In the genomic region with DNA sequence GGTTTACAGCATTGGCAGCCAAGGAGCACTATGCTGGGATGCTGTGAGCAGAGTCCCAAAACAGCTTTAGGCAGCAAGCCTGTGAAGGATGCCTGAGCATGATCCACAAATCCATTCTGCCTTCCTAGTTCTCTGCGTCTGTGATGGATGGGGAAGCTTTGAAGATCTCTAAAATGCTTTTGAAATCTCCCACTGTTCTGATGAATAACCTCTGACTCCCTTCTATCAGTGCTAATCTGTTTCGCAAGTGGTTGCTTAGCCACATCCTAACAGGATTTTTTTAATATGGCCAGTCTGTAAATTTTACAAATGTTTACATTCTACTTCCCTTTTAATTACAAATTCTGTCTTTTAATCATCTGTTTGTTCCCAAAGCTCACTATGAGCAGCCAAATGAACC, we compare ENCODE assay signal across 27 cellular contexts.
DNase-seq lines count a peak whose midpoint lies in the region; FAIRE-seq and TF ChIP-seq lines count a peak whose summit lies in the region.
"Had no signal": no experiment of that assay in that cellular context is flagged by ENCODE, and none has a peak within 500 bp of the region (broad histone marks: within the 10 kb centered on the region; RNA-seq: fewer than 3 reads in every experiment).

No MANE protein-coding gene starts in this region.

- DNase-seq in AG10803 (ENCODE audit: low read depth), result peak; percentile 30
- DNase-seq in NCI-H226, result peak; percentile 32
- DNase-seq in mesothelial cell of epicardium (ENCODE audit: low spot score in 2 of 2, unreplicated experiment in 2 of 2), result no peak
- no peak for DNase-seq in activated CD4-positive, alpha-beta memory T cell treated with anti-CD3 and anti-CD28 coated beads, Interleukin-2, amount 10 ng/mL, durations not matched to agents 7 days and 5 days
- no peak for DNase-seq in erythroblast (lab: John Stamatoyannopoulos, UW)
- DNase-seq in NK-92 treated with Interleukin-12 subunit alpha and Interleukin-12 subunit beta, amount 100 ng/mL, for 24 hours (lab: John Stamatoyannopoulos, UW), result no peak
- DNase-seq in transverse colon, result no peak
- DNase-seq: activated CD4-positive, alpha-beta T cell treated with anti-CD3 and anti-CD28 coated beads, Interleukin-2, amount 10 ng/mL, durations not matched to agents 7 days and 5 days; activated CD8-positive, alpha-beta memory T cell treated with anti-CD3 and anti-CD28 coated beads, Interleukin-2, amount 50 U/mL, for 4 hours; body of pancreas; effector memory CD4-positive, alpha-beta T cell; EL; H9; head of caudate nucleus; MM.1S; NCI-H1436 treated with DMSO at 0.1 percent for 48 hours; NCI-H526; nephron progenitor cell; SK-N-SH; stimulated activated naive CD4-positive, alpha-beta T cell; upper lobe of left lung; WERI-Rb-1 had no signal

- peak overlapping the region in 2 of 4 donors; percentile 18 to 44 for H3K27ac ChIP-seq in transverse colon
- H3K27ac ChIP-seq: body of pancreas, prostate gland, upper lobe of left lung, WERI-Rb-1 had no signal

- WGBS in transverse colon (ENCODE audit: low coverage in 1 of 2), 2 donors, result 48 to 80% methylated on average over 1 to 2 of the region's 2 CpGs

- H3K4me1 ChIP-seq in transverse colon, result peaks cover 0 to 7% (median 0%) of the 10 kb centered on the region in 4 donors
- H3K4me1 ChIP-seq: body of pancreas, prostate gland, upper lobe of left lung had no signal

- H3K9me3 Mint-ChIP-seq in mesothelial cell of epicardium, result peaks cover 32% of the 10 kb centered on the region
- peaks cover 2% of the 10 kb centered on the region for H3K9me3 Mint-ChIP-seq in activated CD4-positive, alpha-beta memory T cell treated with anti-CD3 and anti-CD28 coated beads, Interleukin-2, amount 10 ng/mL, durations not matched to agents 7 days and 5 days
- H3K9me3 Mint-ChIP-seq: activated CD4-positive, alpha-beta T cell treated with anti-CD3 and anti-CD28 coated beads, Interleukin-2, amount 10 ng/mL, durations not matched to agents 7 days and 5 days; activated T-helper 17 cell treated with anti-CD3 and anti-CD28 coated beads, Interleukin-2, amount 50 U/mL, for 72 hours had no signal

- intact Hi-C loops in transverse colon (cut with DNase I; ENCODE audit: low total_unique reads), result no loop called here

- H3K27me3 ChIP-seq in transverse colon, result no peaks in the 10 kb centered on the region
- H3K27me3 ChIP-seq: body of pancreas, upper lobe of left lung had no signal

- peaks cover 29% of the 10 kb centered on the region for H3K36me3 Mint-ChIP-seq in mesothelial cell of epicardium
- no peaks in the 10 kb centered on the region for H3K36me3 Mint-ChIP-seq in activated CD4-positive, alpha-beta memory T cell treated with anti-CD3 and anti-CD28 coated beads, Interleukin-2, amount 10 ng/mL, durations not matched to agents 7 days and 5 days (ENCODE audit: low read depth)
- H3K36me3 Mint-ChIP-seq: activated naive CD8-positive, alpha-beta T cell had no signal

- peak; percentile 93 for FAIRE-seq in endometrium (lab: Jason Lieb, UNC)
- FAIRE-seq: A204.1 had no signal

- in situ Hi-C loops in transverse colon (cut with MboI; ENCODE audit: low pct_ligation_motif_present in 1 of 4, low pct_unique_long_range_greater_than_20kb in 1 of 4, low sequenced_read_pairs in 3 of 4), result no loop called here

- TF ChIP-seq POLR2A in erythroblast (IDR thresholded peaks at IDR 0.05; ENCODE audit: low read length) (no peak), transverse colon (IDR thresholded peaks at IDR 0.05) (no peak)

- no peak for TF ChIP-seq CTCF in AG10803 (conservative IDR thresholded peaks at IDR 0.05; ENCODE audit: low read length)
- TF ChIP-seq CTCF in mesothelial cell of epicardium (IDR thresholded peaks at IDR 0.05; ENCODE audit: unreplicated experiment), result no peak
- TF ChIP-seq CTCF in transverse colon (IDR thresholded peaks at IDR 0.05), result no peak

- peak overlapping the region; percentile 84 for H3K27ac Mint-ChIP-seq in mesothelial cell of epicardium
- no peak overlapping the region for H3K27ac Mint-ChIP-seq in activated CD4-positive, alpha-beta memory T cell treated with anti-CD3 and anti-CD28 coated beads, Interleukin-2, amount 10 ng/mL, durations not matched to agents 7 days and 5 days
- H3K27ac Mint-ChIP-seq: activated CD4-positive, alpha-beta T cell treated with anti-CD3 and anti-CD28 coated beads, Interleukin-2, amount 10 ng/mL, durations not matched to agents 7 days and 5 days; activated naive CD8-positive, alpha-beta T cell; activated T-helper 17 cell treated with anti-CD3 and anti-CD28 coated beads, Interleukin-2, amount 50 U/mL, for 72 hours; H9; nephron progenitor cell had no signal

- H3K4me1 Mint-ChIP-seq in mesothelial cell of epicardium, result peaks cover 28% of the 10 kb centered on the region
- H3K4me1 Mint-ChIP-seq in activated CD4-positive, alpha-beta memory T cell treated with anti-CD3 and anti-CD28 coated beads, Interleukin-2, amount 10 ng/mL, durations not matched to agents 7 days and 5 days, result no peaks in the 10 kb centered on the region
- H3K4me1 Mint-ChIP-seq: activated CD4-positive, alpha-beta T cell treated with anti-CD3 and anti-CD28 coated beads, Interleukin-2, amount 10 ng/mL, durations not matched to agents 7 days and 5 days; activated T-helper 17 cell treated with anti-CD3 and anti-CD28 coated beads, Interleukin-2, amount 50 U/mL, for 72 hours; H9; nephron progenitor cell had no signal

- H3K36me3 ChIP-seq in transverse colon, result no peaks in the 10 kb centered on the region
- H3K36me3 ChIP-seq: prostate gland, upper lobe of left lung, WERI-Rb-1 had no signal

- H3K4me3 Mint-ChIP-seq in mesothelial cell of epicardium, result no peak overlapping the region
- no peak overlapping the region for H3K4me3 Mint-ChIP-seq in activated CD4-positive, alpha-beta memory T cell treated with anti-CD3 and anti-CD28 coated beads, Interleukin-2, amount 10 ng/mL, durations not matched to agents 7 days and 5 days
- H3K4me3 Mint-ChIP-seq: activated CD4-positive, alpha-beta T cell treated with anti-CD3 and anti-CD28 coated beads, Interleukin-2, amount 10 ng/mL, durations not matched to agents 7 days and 5 days; activated naive CD8-positive, alpha-beta T cell; activated T-helper 17 cell treated with anti-CD3 and anti-CD28 coated beads, Interleukin-2, amount 50 U/mL, for 72 hours; H9; nephron progenitor cell had no signal

- H3K4me3 ChIP-seq in AG10803 (ENCODE audit: low read length), result no peak overlapping the region
- no peak overlapping the region for H3K4me3 ChIP-seq in transverse colon
- H3K4me3 ChIP-seq: body of pancreas, prostate gland, upper lobe of left lung had no signal

- CTCF ChIA-PET in activated CD4-positive, alpha-beta memory T cell treated with anti-CD3 and anti-CD28 coated beads, Interleukin-2, amount 10 ng/mL, durations not matched to agents 7 days and 5 days (lab: Charles Lee), result no interaction called here

- H3K9me3 ChIP-seq in transverse colon, result no peaks in the 10 kb centered on the region
- H3K9me3 ChIP-seq: body of pancreas, prostate gland, upper lobe of left lung had no signal

- H3K27me3 Mint-ChIP-seq in mesothelial cell of epicardium (ENCODE audit: low read depth), result no peaks in the 10 kb centered on the region
- no peaks in the 10 kb centered on the region for H3K27me3 Mint-ChIP-seq in activated CD4-positive, alpha-beta memory T cell treated with anti-CD3 and anti-CD28 coated beads, Interleukin-2, amount 10 ng/mL, durations not matched to agents 7 days and 5 days
- H3K27me3 Mint-ChIP-seq: activated CD4-positive, alpha-beta T cell treated with anti-CD3 and anti-CD28 coated beads, Interleukin-2, amount 10 ng/mL, durations not matched to agents 7 days and 5 days; activated naive CD8-positive, alpha-beta T cell; activated T-helper 17 cell treated with anti-CD3 and anti-CD28 coated beads, Interleukin-2, amount 50 U/mL, for 72 hours had no signal

- POLR2A ChIA-PET in activated CD4-positive, alpha-beta memory T cell treated with anti-CD3 and anti-CD28 coated beads, Interleukin-2, amount 10 ng/mL, durations not matched to agents 7 days and 5 days (lab: Charles Lee), result no interaction called here

- no peak for TF ChIP-seq EP300 in transverse colon (IDR thresholded peaks at IDR 0.05; ENCODE audit: low read depth)

Comparison
In these comparisons a context has a peak if more than half of its experiments do, and no peak if none do; other contexts are left out.
1. DNase-seq: peak in AG10803 (single experiment) and NCI-H226 (single experiment); none in mesothelial cell of epicardium (0 of 2), activated CD4-positive, alpha-beta memory T cell treated with anti-CD3 and anti-CD28 coated beads, Interleukin-2, amount 10 ng/mL, durations not matched to agents 7 days and 5 days (single experiment), erythroblast (0 of 2), NK-92 treated with Interleukin-12 subunit alpha and Interleukin-12 subunit beta, amount 100 ng/mL, for 24 hours (single experiment) and transverse colon (single experiment).